ENCODE assay signal across 11 cellular contexts in genomic region chr6:24930386-24930785, GRCh38. TPM values are rescaled to one million over a fixed set of nuclear protein-coding genes. Genes with fewer than 3 reads are reported as not detected.
DNase-seq lines count a peak whose midpoint lies in the region; ATAC-seq and TF ChIP-seq lines count a peak whose summit lies in the region.
"Had no signal": no experiment of that assay in that cellular context is flagged by ENCODE, and none has a peak within 500 bp of the region (broad histone marks: within the 10 kb centered on the region; RNA-seq: fewer than 3 reads in every experiment).

No MANE protein-coding gene starts in this region.

- no peak for TF ChIP-seq CTCF in DOHH2 (IDR thresholded peaks at IDR 0.05; ENCODE audit: low read depth, low read length, poor library complexity, severe bottlenecking)
- no peak for TF ChIP-seq CTCF in fibroblast of mammary gland (conservative IDR thresholded peaks at IDR 0.05; ENCODE audit: control insufficient read depth, insufficient read depth, low read depth, low read length)
- no peak for TF ChIP-seq CTCF in osteocyte (IDR thresholded peaks at IDR 0.05)
- TF ChIP-seq CTCF in left lung (IDR thresholded peaks at IDR 0.05), result no peak

- no peaks in the 10 kb centered on the region for H3K27me3 ChIP-seq in DOHH2 (ENCODE audit: control insufficient read depth, low read length)
- no peaks in the 10 kb centered on the region for H3K27me3 ChIP-seq in left lung

- peak overlapping the region; percentile 12 for H3K27ac Mint-ChIP-seq in osteocyte (ENCODE audit: unreplicated experiment)
- H3K27ac Mint-ChIP-seq: progenitor cell of endocrine pancreas had no signal

- H4K20me1 ChIP-seq in DOHH2 (ENCODE audit: control insufficient read depth, insufficient read depth, low read depth, low read length), result no peaks in the 10 kb centered on the region

- peaks cover 83% of the 10 kb centered on the region for H3K4me1 ChIP-seq in DOHH2 (ENCODE audit: control insufficient read depth, low read length)
- peaks cover 5 to 74% of the 10 kb centered on the region in 2 donors for H3K4me1 ChIP-seq in left lung

- peaks cover 59% of the 10 kb centered on the region for H3K4me1 Mint-ChIP-seq in osteocyte (ENCODE audit: unreplicated experiment)

- H3K79me2 ChIP-seq in DOHH2 (ENCODE audit: control insufficient read depth, low read length), result peaks cover 100% of the 10 kb centered on the region

- H3K4me3 Mint-ChIP-seq in osteocyte (ENCODE audit: unreplicated experiment), result no peak overlapping the region

- peak overlapping the region; percentile 86 for H3K4me3 ChIP-seq in DOHH2 (ENCODE audit: low read length)
- H3K4me3 ChIP-seq in fibroblast of mammary gland (ENCODE audit: control insufficient read depth, low read depth, low read length), result no peak overlapping the region
- H3K4me3 ChIP-seq in left lung, result no peak overlapping the region
- H3K4me3 ChIP-seq: gastroesophageal sphincter had no signal

- H3K9me3 ChIP-seq in DOHH2 (ENCODE audit: control insufficient read depth, insufficient read depth, low read length), result no peaks in the 10 kb centered on the region
- no peaks in the 10 kb centered on the region for H3K9me3 ChIP-seq in left lung
- H3K9me3 ChIP-seq: gastroesophageal sphincter had no signal

- H3K4me2 ChIP-seq in DOHH2 (ENCODE audit: low read length), result peak overlapping the region; percentile 72

- H3K27me3 Mint-ChIP-seq in osteocyte (ENCODE audit: unreplicated experiment), result no peaks in the 10 kb centered on the region

- DNase-seq in fibroblast of mammary gland (ENCODE audit: low read depth) (peak; percentile 87), osteocyte (ENCODE audit: extremely low spot score, unreplicated experiment) (no peak), left lung (no peak), NCI-H146 (lab: John Stamatoyannopoulos, UW) (no peak), NAMALWA (ENCODE audit: low spot score) (no peak)
- DNase-seq: NCI-H2081 treated with DMSO at 0.1 percent for 48 hours had no signal

- ATAC-seq in SK-N-SH treated with all-trans-retinoic acid at 6 μM for 48 hours (peak; percentile 43; the same call in 2 of the 3 replicates), left lung (no peak), GM21786 (IDR thresholded peaks at IDR 0.05; ENCODE audit: unreplicated experiment) (no peak)
- ATAC-seq: gastroesophageal sphincter had no signal

- H3K36me3 ChIP-seq in DOHH2 (ENCODE audit: control insufficient read depth, low read length) (peaks cover 70% of the 10 kb centered on the region), left lung (no peaks in the 10 kb centered on the region)
- H3K36me3 ChIP-seq: gastroesophageal sphincter had no signal

- intact Hi-C loops in left lung (cut with DNase I), result no loop called here

- H3K9me2 ChIP-seq in DOHH2 (replicated peaks; ENCODE audit: control insufficient read depth, low read length), result no peaks in the 10 kb centered on the region

- peaks cover 28% of the 10 kb centered on the region for H3F3A ChIP-seq in DOHH2 (ENCODE audit: control insufficient read depth, insufficient read depth)

- no peaks in the 10 kb centered on the region for H3K9me3 Mint-ChIP-seq in osteocyte (ENCODE audit: unreplicated experiment)

- H3K27ac ChIP-seq in DOHH2 (ENCODE audit: low read depth, low read length) (no peak overlapping the region), left lung (peak overlapping the region in 1 of 2 donors; percentile 25)
- H3K27ac ChIP-seq: gastroesophageal sphincter had no signal

- no peaks in the 10 kb centered on the region for H3K36me3 Mint-ChIP-seq in osteocyte (ENCODE audit: unreplicated experiment)

TF ChIP-seq in SK-N-SH treated with all-trans-retinoic acid at 6 μM for 48 hours, 23 proteins besides CTCF, POLR2A, EP300 and RAD21:
- TF ChIP-seq ESRRG (CRISPR knock-in tag; IDR thresholded peaks at IDR 0.05) (peak; percentile 36; the same call in 1 of the 2 replicates), ISL1 (CRISPR knock-in tag; IDR thresholded peaks at IDR 0.05) (peak; percentile 80), SNAI2 (CRISPR knock-in tag; IDR thresholded peaks at IDR 0.05) (peak; percentile 72; the same call in 1 of the 2 replicates), ZFP3 (CRISPR knock-in tag; IDR thresholded peaks at IDR 0.05) (peak; percentile 75; the same call in 1 of the 2 replicates), PATZ1 (CRISPR knock-in tag; IDR thresholded peaks at IDR 0.05; ENCODE audit: borderline replicate concordance) (peak; percentile 44), GLIS3 (CRISPR knock-in tag; IDR thresholded peaks at IDR 0.05) (no peak), TSHZ2 (CRISPR knock-in tag; IDR thresholded peaks at IDR 0.05) (0 out of 2 replicates have a peak, but pooled peaks have one; percentile 24), BACH2 (CRISPR knock-in tag; IDR thresholded peaks at IDR 0.05; ENCODE audit: borderline replicate concordance) (no peak), CREB5 (CRISPR knock-in tag; IDR thresholded peaks at IDR 0.05; ENCODE audit: low read depth) (peak; percentile 79)

RNA-seq across cellular contexts. Expression of gene RIPOR2, which starts 5.4 kb away (rescaled TPM):
- total RNA-seq in osteocyte (4.8 and 6.3 TPM in 2 replicates), left lung (10 to 100 TPM; 18.7 to 56.8 TPM)
